In the genomic region with DNA sequence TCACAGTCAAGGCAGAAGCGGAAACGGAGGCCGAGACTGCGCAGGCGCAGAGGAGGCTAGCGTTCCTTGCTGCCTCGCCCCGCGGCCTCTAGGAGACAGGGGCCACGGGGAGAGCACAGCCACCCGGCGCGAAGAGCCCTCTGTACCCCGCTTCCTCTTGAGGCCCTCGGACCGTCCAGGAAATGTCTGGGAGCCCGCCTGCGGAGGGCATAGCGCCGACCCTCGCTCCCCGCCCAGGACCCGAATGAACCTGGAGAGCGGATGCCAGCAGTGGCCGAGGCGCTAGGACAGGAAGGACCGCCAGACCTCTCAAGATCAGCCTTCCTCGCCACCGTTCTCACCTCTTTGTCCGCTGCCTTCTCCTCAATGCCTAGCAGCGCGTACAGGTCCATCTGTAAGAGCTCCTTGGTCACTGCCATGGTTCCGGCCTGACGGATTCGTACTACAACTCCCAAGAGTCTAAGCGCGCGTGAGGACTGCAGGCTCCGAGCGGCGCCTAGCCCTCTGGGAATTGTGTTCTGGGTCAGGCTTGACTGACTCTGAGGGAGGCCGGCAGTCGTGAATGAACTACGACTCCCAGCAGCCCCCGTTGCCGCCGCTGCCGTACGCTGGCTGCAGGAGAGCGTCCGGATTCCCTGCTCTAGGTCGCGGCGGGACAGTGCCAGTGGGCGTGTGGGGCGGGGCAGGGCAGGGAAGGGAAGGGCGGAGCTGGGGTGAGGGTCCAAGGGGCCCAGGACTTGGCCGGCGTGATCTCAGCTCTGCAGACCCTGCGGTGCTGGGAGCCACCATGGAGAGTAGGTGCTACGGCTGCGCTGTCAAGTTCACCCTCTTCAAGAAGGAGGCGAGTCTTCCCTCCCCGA, we compare ENCODE assay signal across 8 cellular contexts. TPM values are rescaled to one million over a fixed set of nuclear protein-coding genes. Genes with fewer than 3 reads are reported as not detected.
DNase-seq lines count a peak whose midpoint lies in the region; ATAC-seq and TF ChIP-seq lines count a peak whose summit lies in the region.

A gene with protein sequence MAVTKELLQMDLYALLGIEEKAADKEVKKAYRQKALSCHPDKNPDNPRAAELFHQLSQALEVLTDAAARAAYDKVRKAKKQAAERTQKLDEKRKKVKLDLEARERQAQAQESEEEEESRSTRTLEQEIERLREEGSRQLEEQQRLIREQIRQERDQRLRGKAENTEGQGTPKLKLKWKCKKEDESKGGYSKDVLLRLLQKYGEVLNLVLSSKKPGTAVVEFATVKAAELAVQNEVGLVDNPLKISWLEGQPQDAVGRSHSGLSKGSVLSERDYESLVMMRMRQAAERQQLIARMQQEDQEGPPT (minus strand): TSS at position 446 of the 860 bp plus-strand sequence. CDS start 27 bp downstream, at position 419.
A gene with protein sequence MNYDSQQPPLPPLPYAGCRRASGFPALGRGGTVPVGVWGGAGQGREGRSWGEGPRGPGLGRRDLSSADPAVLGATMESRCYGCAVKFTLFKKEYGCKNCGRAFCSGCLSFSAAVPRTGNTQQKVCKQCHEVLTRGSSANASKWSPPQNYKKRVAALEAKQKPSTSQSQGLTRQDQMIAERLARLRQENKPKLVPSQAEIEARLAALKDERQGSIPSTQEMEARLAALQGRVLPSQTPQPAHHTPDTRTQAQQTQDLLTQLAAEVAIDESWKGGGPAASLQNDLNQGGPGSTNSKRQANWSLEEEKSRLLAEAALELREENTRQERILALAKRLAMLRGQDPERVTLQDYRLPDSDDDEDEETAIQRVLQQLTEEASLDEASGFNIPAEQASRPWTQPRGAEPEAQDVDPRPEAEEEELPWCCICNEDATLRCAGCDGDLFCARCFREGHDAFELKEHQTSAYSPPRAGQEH (plus strand): TSS at position 62 of the 860 bp plus-strand sequence. CDS start 501 bp downstream, at position 563.

- CTCF ChIA-PET in PC-3 (lab: Charles Lee) = interaction anchor here (0.6 to 1.3 kb wide), 4 partner anchors 22 to 87 kb away, joined by 3 to 12 read pairs (median 6); no protein-coding TSS in a partner anchor

- H3K27me3 ChIP-seq in PC-3 (ENCODE audit: low read length) = no peaks in the 10 kb centered on the region

- ATAC-seq in GM21576 (IDR thresholded peaks at IDR 0.05; ENCODE audit: unreplicated experiment) = peak; percentile 89
- peak; percentile 98 for ATAC-seq in PC-3

- intact Hi-C loops in PC-3 (cut with micrococcal nuclease) = no loop called here

- TF ChIP-seq EP300 in Ishikawa (IDR thresholded peaks at IDR 0.05; ENCODE audit: borderline replicate concordance) = peak; percentile 28; the same call in 1 of the 2 replicates

- no TSS peak for BruUV-seq in PC-3 (replicated peaks; lab: Mats Ljungman, UMichigan)

- H3K4me2 ChIP-seq in PC-3 (ENCODE audit: low read length) = peak within 1 kb of the TSS; percentile 97

- H3K9ac ChIP-seq in PC-3 (ENCODE audit: low read length) = peak within 1 kb of the TSS; percentile 92

- H3K9me2 ChIP-seq in PC-3 (replicated peaks; ENCODE audit: low read length) = no peaks in the 10 kb centered on the region

- H3K36me3 ChIP-seq in PC-3 (ENCODE audit: low read depth, low read length) = no peaks in the 10 kb centered on the region

- DNase-seq in DMS153 treated with DMSO at 0.1 percent for 48 hours (lab: John Stamatoyannopoulos, UW; ENCODE audit: unreplicated experiment) (peak; percentile 80), PC-3 (peak; percentile 98), activated T-cell treated with anti-CD3 and anti-CD28 coated beads for 48 hours (ENCODE audit: low read depth) (peak; percentile 93), epithelial cell of prostate (ENCODE audit: low read depth, low spot score) (peak; percentile 88), mucosa of gallbladder (ENCODE audit: low spot score) (peak; percentile 97)
- peak; percentile 88 to 95 for DNase-seq in stimulated activated CD8-positive, alpha-beta memory T cell treated with anti-CD3 and anti-CD28 coated beads, Interleukin-4, amount 100 ng/mL, for 4 hours (ENCODE audit: low read depth in 2 of 2, low spot score in 1 of 2)

- peaks cover 34% of the 10 kb centered on the region for H3K79me2 ChIP-seq in PC-3 (ENCODE audit: low read length)

- peaks cover 13% of the 10 kb centered on the region for H3K4me1 ChIP-seq in PC-3 (ENCODE audit: insufficient read depth, low read length)

- no peaks in the 10 kb centered on the region for H4K20me1 ChIP-seq in PC-3 (ENCODE audit: low read length)

- TF ChIP-seq RAD21 in Ishikawa (IDR thresholded peaks at IDR 0.05; ENCODE audit: low read depth) = no peak

- H3K9me3 ChIP-seq in PC-3 (ENCODE audit: low read length) = no peaks in the 10 kb centered on the region

- peak within 1 kb of the TSS; percentile 98 for H3K4me3 ChIP-seq in PC-3 (ENCODE audit: low read length)

- no peak for TF ChIP-seq CTCF in PC-3 (conservative IDR thresholded peaks at IDR 0.05; ENCODE audit: low read depth, low read length)

- H3F3A ChIP-seq in PC-3 (ENCODE audit: low read length, unreplicated experiment) = no peaks in the 10 kb centered on the region

- peak within 1 kb of the TSS; percentile 100 for H2AFZ ChIP-seq in PC-3 (ENCODE audit: low read length)

- POLR2A ChIA-PET in PC-3 (lab: Charles Lee; ENCODE audit: unreplicated experiment) = interaction anchor here (1.5 kb wide), 1 partner anchor 37 kb away, joined by 5 read pairs; a partner anchor contains a TSS

- H3K27ac ChIP-seq in PC-3 (ENCODE audit: low read length) (peak within 1 kb of the TSS; percentile 65), epithelial cell of prostate (peak within 1 kb of the TSS; percentile 85)

TF ChIP-seq in Ishikawa, 13 proteins besides CTCF, POLR2A, EP300 and RAD21:
- TF ChIP-seq EGR1 (IDR thresholded peaks at IDR 0.05) (peak; percentile 60; the same call in 1 of the 2 replicates), FOXM1 (IDR thresholded peaks at IDR 0.05; ENCODE audit: borderline replicate concordance, low read depth) (no peak), ZBTB7A (IDR thresholded peaks at IDR 0.05; ENCODE audit: low read depth) (peak; percentile 91), YY1 (IDR thresholded peaks at IDR 0.05; ENCODE audit: low read depth) (peak; percentile 87), CEBPB (IDR thresholded peaks at IDR 0.05) (no peak), CREB1 (IDR thresholded peaks at IDR 0.05; ENCODE audit: low read depth) (peak; percentile 74; the same call in 1 of the 2 replicates), TCF12 (IDR thresholded peaks at IDR 0.05; ENCODE audit: low read depth) (peak; percentile 49), TAF1 (IDR thresholded peaks at IDR 0.05; ENCODE audit: low read depth) (no peak; the same call in 1 of the 2 replicates), NFIC (IDR thresholded peaks at IDR 0.05) (0 out of 2 replicates have a peak, but pooled peaks have one; percentile 42), TEAD4 (IDR thresholded peaks at IDR 0.05) (peak; percentile 42; the same call in 1 of the 2 replicates)
- TF ChIP-seq, protein P1, sequence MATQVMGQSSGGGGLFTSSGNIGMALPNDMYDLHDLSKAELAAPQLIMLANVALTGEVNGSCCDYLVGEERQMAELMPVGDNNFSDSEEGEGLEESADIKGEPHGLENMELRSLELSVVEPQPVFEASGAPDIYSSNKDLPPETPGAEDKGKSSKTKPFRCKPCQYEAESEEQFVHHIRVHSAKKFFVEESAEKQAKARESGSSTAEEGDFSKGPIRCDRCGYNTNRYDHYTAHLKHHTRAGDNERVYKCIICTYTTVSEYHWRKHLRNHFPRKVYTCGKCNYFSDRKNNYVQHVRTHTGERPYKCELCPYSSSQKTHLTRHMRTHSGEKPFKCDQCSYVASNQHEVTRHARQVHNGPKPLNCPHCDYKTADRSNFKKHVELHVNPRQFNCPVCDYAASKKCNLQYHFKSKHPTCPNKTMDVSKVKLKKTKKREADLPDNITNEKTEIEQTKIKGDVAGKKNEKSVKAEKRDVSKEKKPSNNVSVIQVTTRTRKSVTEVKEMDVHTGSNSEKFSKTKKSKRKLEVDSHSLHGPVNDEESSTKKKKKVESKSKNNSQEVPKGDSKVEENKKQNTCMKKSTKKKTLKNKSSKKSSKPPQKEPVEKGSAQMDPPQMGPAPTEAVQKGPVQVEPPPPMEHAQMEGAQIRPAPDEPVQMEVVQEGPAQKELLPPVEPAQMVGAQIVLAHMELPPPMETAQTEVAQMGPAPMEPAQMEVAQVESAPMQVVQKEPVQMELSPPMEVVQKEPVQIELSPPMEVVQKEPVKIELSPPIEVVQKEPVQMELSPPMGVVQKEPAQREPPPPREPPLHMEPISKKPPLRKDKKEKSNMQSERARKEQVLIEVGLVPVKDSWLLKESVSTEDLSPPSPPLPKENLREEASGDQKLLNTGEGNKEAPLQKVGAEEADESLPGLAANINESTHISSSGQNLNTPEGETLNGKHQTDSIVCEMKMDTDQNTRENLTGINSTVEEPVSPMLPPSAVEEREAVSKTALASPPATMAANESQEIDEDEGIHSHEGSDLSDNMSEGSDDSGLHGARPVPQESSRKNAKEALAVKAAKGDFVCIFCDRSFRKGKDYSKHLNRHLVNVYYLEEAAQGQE (IDR thresholded peaks at IDR 0.05; ENCODE audit: low read depth) = no peak
- TF ChIP-seq, protein P2, sequence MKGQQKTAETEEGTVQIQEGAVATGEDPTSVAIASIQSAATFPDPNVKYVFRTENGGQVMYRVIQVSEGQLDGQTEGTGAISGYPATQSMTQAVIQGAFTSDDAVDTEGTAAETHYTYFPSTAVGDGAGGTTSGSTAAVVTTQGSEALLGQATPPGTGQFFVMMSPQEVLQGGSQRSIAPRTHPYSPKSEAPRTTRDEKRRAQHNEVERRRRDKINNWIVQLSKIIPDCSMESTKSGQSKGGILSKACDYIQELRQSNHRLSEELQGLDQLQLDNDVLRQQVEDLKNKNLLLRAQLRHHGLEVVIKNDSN (IDR thresholded peaks at IDR 0.05) = peak; percentile 49; the same call in 1 of the 2 replicates
- TF ChIP-seq, protein P3, sequence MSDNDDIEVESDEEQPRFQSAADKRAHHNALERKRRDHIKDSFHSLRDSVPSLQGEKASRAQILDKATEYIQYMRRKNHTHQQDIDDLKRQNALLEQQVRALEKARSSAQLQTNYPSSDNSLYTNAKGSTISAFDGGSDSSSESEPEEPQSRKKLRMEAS (IDR thresholded peaks at IDR 0.05) = peak; percentile 62

RNA-seq across cellular contexts. Expression of the first gene that starts in this region (rescaled TPM):
- total RNA-seq in PC-3 (2014; rRNA removed) = 51.2 and 53.3 TPM in 2 replicates
- 41.2 TPM for total RNA-seq in mucosa of gallbladder

RNA-seq across cellular contexts. Expression of the second gene that starts in this region (rescaled TPM):
- total RNA-seq in PC-3 (2014; rRNA removed) = 32.3 and 39.6 TPM in 2 replicates
- 45.5 TPM for total RNA-seq in mucosa of gallbladder

Comparison
In these comparisons a context has a peak if more than half of its experiments do, and no peak if none do; other contexts are left out.
1. Peak in every context shown above with its lines: DNase-seq, ATAC-seq, H3K4me3 ChIP-seq and H3K27ac ChIP-seq.